ENCODE assay signal across 15 cellular contexts in the genomic region with DNA sequence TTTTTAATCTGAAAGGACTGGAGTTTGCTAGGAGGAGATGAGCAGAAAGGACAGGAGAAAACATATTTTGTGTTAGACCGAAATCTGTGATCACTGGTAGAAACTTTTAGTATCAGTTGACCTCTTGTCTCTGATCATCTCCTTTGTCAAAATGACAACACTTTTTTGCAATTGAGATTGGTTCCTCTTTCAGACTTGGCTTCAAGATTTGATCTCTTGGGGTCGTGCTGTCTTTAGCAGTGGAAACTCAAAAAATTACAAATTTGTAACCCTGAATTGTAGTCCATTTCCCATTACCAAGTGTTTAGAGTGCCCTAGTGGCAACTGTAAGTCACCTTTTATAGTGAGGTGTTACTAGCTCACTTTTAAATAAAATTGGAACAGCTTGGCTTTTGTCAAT.
DNase-seq lines count a peak whose midpoint lies in the region; ATAC-seq, FAIRE-seq and TF ChIP-seq lines count a peak whose summit lies in the region.
"Had no signal": no experiment of that assay in that cellular context is flagged by ENCODE, and none has a peak within 500 bp of the region (broad histone marks: within the 10 kb centered on the region; RNA-seq: fewer than 3 reads in every experiment).

No MANE protein-coding gene starts in this region.

- H3K36me3 ChIP-seq in GM23338 (ENCODE audit: insufficient read depth) = 0 out of 2 replicates have a peak, but pooled peaks cover 7% of the 10 kb centered on the region

- no peaks in the 10 kb centered on the region for H4K20me1 ChIP-seq in GM23338 (replicated peaks; ENCODE audit: insufficient read depth)

- H3K27ac Mint-ChIP-seq in activated CD4-positive, alpha-beta T cell treated with anti-CD3 and anti-CD28 coated beads, Interleukin-2, amount 10 ng/mL, durations not matched to agents 24 days and 14 days = peak overlapping the region; percentile 68
- H3K27ac Mint-ChIP-seq in activated CD8-positive, alpha-beta T cell treated with anti-CD3 and anti-CD28 coated beads, Interleukin-2, amount 10 ng/mL, durations not matched to agents 7 days and 5 days = peak overlapping the region; percentile 83
- H3K27ac Mint-ChIP-seq in nephron progenitor cell (peak overlapping the region; percentile 21), GM23338 (no peak overlapping the region)

- H2AFZ ChIP-seq in GM23338 = no peak overlapping the region

- H3K36me3 Mint-ChIP-seq in activated CD4-positive, alpha-beta T cell treated with anti-CD3 and anti-CD28 coated beads, Interleukin-2, amount 10 ng/mL, durations not matched to agents 24 days and 14 days (ENCODE audit: low read depth) = peaks cover 25% of the 10 kb centered on the region
- H3K36me3 Mint-ChIP-seq in activated CD8-positive, alpha-beta T cell treated with anti-CD3 and anti-CD28 coated beads, Interleukin-2, amount 10 ng/mL, durations not matched to agents 7 days and 5 days (ENCODE audit: low read depth) = peaks cover 47% of the 10 kb centered on the region
- H3K36me3 Mint-ChIP-seq in nephron progenitor cell (ENCODE audit: low read depth) (peaks cover 43% of the 10 kb centered on the region), GM23338 (ENCODE audit: low read depth) (peaks cover 8% of the 10 kb centered on the region; the same call in 1 of the 3 replicates)

- H3K27ac ChIP-seq in GM23338 (ENCODE audit: low read depth) = no peak overlapping the region
- H3K27ac ChIP-seq in RWPE1 = no peak overlapping the region

- ATAC-seq in activated CD8-positive, alpha-beta T cell treated with anti-CD3 and anti-CD28 coated beads, Interleukin-2, amount 10 ng/mL, durations not matched to agents 7 days and 5 days = no peak
- ATAC-seq in GM23338 = no peak
- ATAC-seq: Panc1 had no signal

- TF ChIP-seq CTCF in nephron progenitor cell (IDR thresholded peaks at IDR 0.05) (no peak), GM23338 (conservative IDR thresholded peaks at IDR 0.05; ENCODE audit: low read depth in 2 of 2) (0 out of 4 replicates have a peak, but pooled peaks of 1 of the 2 experiments have one; percentile 7), RWPE1 (conservative IDR thresholded peaks at IDR 0.05; ENCODE audit: low read depth) (no peak)

- no peaks in the 10 kb centered on the region for H3K9me3 Mint-ChIP-seq in activated CD4-positive, alpha-beta T cell treated with anti-CD3 and anti-CD28 coated beads, Interleukin-2, amount 10 ng/mL, durations not matched to agents 24 days and 14 days
- no peaks in the 10 kb centered on the region for H3K9me3 Mint-ChIP-seq in activated CD8-positive, alpha-beta T cell treated with anti-CD3 and anti-CD28 coated beads, Interleukin-2, amount 10 ng/mL, durations not matched to agents 7 days and 5 days (ENCODE audit: insufficient read depth)
- H3K9me3 Mint-ChIP-seq in nephron progenitor cell (no peaks in the 10 kb centered on the region), GM23338 (no peaks in the 10 kb centered on the region)

- no peaks in the 10 kb centered on the region for H3K79me2 ChIP-seq in GM23338 (replicated peaks; ENCODE audit: insufficient read depth)

- peak overlapping the region; percentile 1 for H3K4me3 Mint-ChIP-seq in activated CD4-positive, alpha-beta T cell treated with anti-CD3 and anti-CD28 coated beads, Interleukin-2, amount 10 ng/mL, durations not matched to agents 24 days and 14 days
- H3K4me3 Mint-ChIP-seq in activated CD8-positive, alpha-beta T cell treated with anti-CD3 and anti-CD28 coated beads, Interleukin-2, amount 10 ng/mL, durations not matched to agents 7 days and 5 days = no peak overlapping the region
- H3K4me3 Mint-ChIP-seq in nephron progenitor cell = no peak overlapping the region
- H3K4me3 Mint-ChIP-seq in GM23338 = no peak overlapping the region

- CTCF ChIA-PET in activated CD8-positive, alpha-beta T cell treated with anti-CD3 and anti-CD28 coated beads, Interleukin-2, amount 10 ng/mL, durations not matched to agents 7 days and 5 days (lab: Charles Lee) = interaction anchor here (0.7 to 1.8 kb wide), 7 partner anchors 10 to 357 kb away, joined by 3 to 11 read pairs (median 4); no protein-coding TSS in a partner anchor
- CTCF ChIA-PET in RWPE1 (lab: Yijun Ruan, JAX) = no interaction called here

- POLR2A ChIA-PET in activated CD8-positive, alpha-beta T cell treated with anti-CD3 and anti-CD28 coated beads, Interleukin-2, amount 10 ng/mL, durations not matched to agents 7 days and 5 days (lab: Charles Lee) = interaction anchor here (0.6 to 1.2 kb wide), 4 partner anchors 20 to 946 kb away, joined by 3 to 5 read pairs (median 4); no protein-coding TSS in a partner anchor
- POLR2A ChIA-PET in RWPE1 (lab: Yijun Ruan, JAX; ENCODE audit: low non-redundant PET) = interaction anchor here (0.6 kb wide), 1 partner anchor 50 kb away, joined by 4 read pairs; no protein-coding TSS in a partner anchor

- TF ChIP-seq POLR2A in GM12891 (IDR thresholded peaks at IDR 0.05; ENCODE audit: low read depth, low read length) = no peak

- H3K9me2 ChIP-seq in GM23338 (ENCODE audit: insufficient read depth) = no peaks in the 10 kb centered on the region

- no peak for DNase-seq in activated CD4-positive, alpha-beta T cell treated with anti-CD3 and anti-CD28 coated beads, Interleukin-2, amount 10 ng/mL, durations not matched to agents 24 days and 14 days
- DNase-seq in activated CD4-positive, alpha-beta T cell treated with anti-CD3 and anti-CD28 coated beads, Interleukin-2, amount 50 U/mL, for 1 hour = no peak
- DNase-seq in GM12891 (ENCODE audit: insufficient read length, low spot score) (no peak), nephron progenitor cell (no peak), GM23338 (ENCODE audit: low spot score) (no peak), RWPE1 (ENCODE audit: low spot score) (no peak), AG20443 (ENCODE audit: low spot score) (no peak)
- DNase-seq in activated CD8-positive, alpha-beta T cell treated with anti-CD3 and anti-CD28 coated beads, Interleukin-2, amount 10 ng/mL, durations not matched to agents 7 days and 5 days = no peak
- DNase-seq: anterior cingulate cortex, cortex of kidney, NCI-H1048, NCI-H226, testis had no signal

- intact Hi-C loops in activated CD4-positive, alpha-beta T cell treated with anti-CD3 and anti-CD28 coated beads, Interleukin-2, amount 10 ng/mL, durations not matched to agents 24 days and 14 days (cut with micrococcal nuclease) = no loop called here

- no peaks in the 10 kb centered on the region for H3K27me3 ChIP-seq in GM23338 (ENCODE audit: insufficient read depth)
- H3K27me3 ChIP-seq: testis had no signal

- peaks cover 53% of the 10 kb centered on the region for H3K4me1 Mint-ChIP-seq in activated CD4-positive, alpha-beta T cell treated with anti-CD3 and anti-CD28 coated beads, Interleukin-2, amount 10 ng/mL, durations not matched to agents 24 days and 14 days
- peaks cover 49% of the 10 kb centered on the region for H3K4me1 Mint-ChIP-seq in activated CD8-positive, alpha-beta T cell treated with anti-CD3 and anti-CD28 coated beads, Interleukin-2, amount 10 ng/mL, durations not matched to agents 7 days and 5 days (ENCODE audit: low read depth)
- H3K4me1 Mint-ChIP-seq in nephron progenitor cell = peaks cover 37% of the 10 kb centered on the region
- peaks cover 23% of the 10 kb centered on the region for H3K4me1 Mint-ChIP-seq in GM23338

- H3K27me3 Mint-ChIP-seq in activated CD4-positive, alpha-beta T cell treated with anti-CD3 and anti-CD28 coated beads, Interleukin-2, amount 10 ng/mL, durations not matched to agents 24 days and 14 days = no peaks in the 10 kb centered on the region
- H3K27me3 Mint-ChIP-seq in activated CD8-positive, alpha-beta T cell treated with anti-CD3 and anti-CD28 coated beads, Interleukin-2, amount 10 ng/mL, durations not matched to agents 7 days and 5 days (ENCODE audit: low read depth) = no peaks in the 10 kb centered on the region
- H3K27me3 Mint-ChIP-seq in nephron progenitor cell (ENCODE audit: low read depth, poor library complexity) (no peaks in the 10 kb centered on the region), GM23338 (ENCODE audit: insufficient read depth, low read depth, poor library complexity) (peaks cover 3% of the 10 kb centered on the region)

- peaks cover 11% of the 10 kb centered on the region; the same call in 1 of the 2 replicates for H3K4me1 ChIP-seq in GM23338 (ENCODE audit: insufficient read depth)

- peak; percentile 82 for FAIRE-seq in GM12891 (lab: Jason Lieb, UNC)

- no peak overlapping the region for H3K4me2 ChIP-seq in GM23338

- H3F3A ChIP-seq in GM23338 (replicated peaks; ENCODE audit: low read depth) = no peaks in the 10 kb centered on the region

- no peak overlapping the region for H3K4me3 ChIP-seq in GM23338
- H3K4me3 ChIP-seq: lung, testis had no signal

TF ChIP-seq in GM12891, 5 proteins besides CTCF, POLR2A, EP300 and RAD21:
- TF ChIP-seq TAF1 (IDR thresholded peaks at IDR 0.05; ENCODE audit: low read depth, low read length) = no peak
- no peak for TF ChIP-seq SPI1 (IDR thresholded peaks at IDR 0.05; ENCODE audit: low read depth, low read length)
- no peak for TF ChIP-seq PAX5 (IDR thresholded peaks at IDR 0.05; ENCODE audit: insufficient read depth, low read length, severe bottlenecking)
